In genomic region chr12:26789731-26790644, GRCh38 we compare ENCODE assay signal across 16 cellular contexts. TPM values are rescaled to one million over a fixed set of nuclear protein-coding genes. Genes with fewer than 3 reads are reported as not detected.
DNase-seq lines count a peak whose midpoint lies in the region; ATAC-seq, FAIRE-seq and TF ChIP-seq lines count a peak whose summit lies in the region.
"Had no signal": no experiment of that assay in that cellular context is flagged by ENCODE, and none has a peak within 500 bp of the region (broad histone marks: within the 10 kb centered on the region; RNA-seq: fewer than 3 reads in every experiment).

No MANE protein-coding gene starts in this region.

- intact Hi-C loops in sciatic nerve (cut with DNase I) (no loop called here), ovary (cut with DNase I) (no loop called here), heart left ventricle (cut with DNase I) (no loop called here)

- TF ChIP-seq POLR2A in ovary (IDR thresholded peaks at IDR 0.05) (no peak), heart left ventricle (IDR thresholded peaks at IDR 0.05) (no peak)

- H3K9me3 ChIP-seq in SJSA1 (replicated peaks) (no peaks in the 10 kb centered on the region), fibroblast of lung (ENCODE audit: control insufficient read depth, insufficient read depth, low read depth, low read length) (no peaks in the 10 kb centered on the region), skeletal muscle satellite cell (replicated peaks; ENCODE audit: low read length) (no peaks in the 10 kb centered on the region), ovary (no peaks in the 10 kb centered on the region), heart left ventricle (no peaks in the 10 kb centered on the region)
- H3K9me3 ChIP-seq: gastroesophageal sphincter, left ventricle myocardium inferior, stomach had no signal

- H3K4me2 ChIP-seq in fibroblast of lung (ENCODE audit: extremely low read depth, insufficient read depth, low read length), result peak overlapping the region; percentile 19
- H3K4me2 ChIP-seq in skeletal muscle satellite cell (ENCODE audit: low read length), result peak overlapping the region; percentile 37

- CTCF ChIA-PET in activated CD4-positive, alpha-beta T cell treated with anti-CD3 and anti-CD28 coated beads, Interleukin-2, amount 10 ng/mL, durations not matched to agents 7 days and 5 days (lab: Charles Lee), result no interaction called here

- H3K4me3 ChIP-seq in SJSA1 (no peak overlapping the region), fibroblast of lung (replicated peaks in 1 of 4; ENCODE audit: control extremely low read depth in 1 of 4, insufficient read depth in 1 of 4, low read depth in 3 of 4, low read length in 4 of 4) (no peak overlapping the region), skeletal muscle satellite cell (ENCODE audit: low read length) (no peak overlapping the region), ovary (no peak overlapping the region), heart left ventricle (no peak overlapping the region)
- H3K4me3 ChIP-seq: gastroesophageal sphincter, left ventricle myocardium inferior, stomach had no signal

- H3K36me3 ChIP-seq in SJSA1 (peaks cover 3% of the 10 kb centered on the region; the same call in 1 of the 2 replicates), fibroblast of lung (ENCODE audit: control insufficient read depth, insufficient read depth, low read length) (no peaks in the 10 kb centered on the region), skeletal muscle satellite cell (ENCODE audit: insufficient read depth, low read length) (no peaks in the 10 kb centered on the region), ovary (no peaks in the 10 kb centered on the region), heart left ventricle (no peaks in the 10 kb centered on the region)
- H3K36me3 ChIP-seq: gastroesophageal sphincter, left ventricle myocardium inferior, stomach had no signal

- peaks cover 24% of the 10 kb centered on the region for H3K4me1 Mint-ChIP-seq in activated CD4-positive, alpha-beta T cell treated with anti-CD3 and anti-CD28 coated beads, Interleukin-2, amount 10 ng/mL, durations not matched to agents 7 days and 5 days

- peak; percentile 83 for FAIRE-seq in GM19239 (lab: Jason Lieb, UNC)

- H3K27ac Mint-ChIP-seq in activated CD4-positive, alpha-beta T cell treated with anti-CD3 and anti-CD28 coated beads, Interleukin-2, amount 10 ng/mL, durations not matched to agents 7 days and 5 days, result no peak overlapping the region

- H3K27ac ChIP-seq in SJSA1, result peak overlapping the region; percentile 69
- H3K27ac ChIP-seq in fibroblast of lung (ENCODE audit: insufficient read depth, low read length), result no peak overlapping the region
- no peak overlapping the region for H3K27ac ChIP-seq in ovary
- H3K27ac ChIP-seq in heart left ventricle, result peak overlapping the region in 1 of 12 donors; percentile 25
- H3K27ac ChIP-seq: left ventricle myocardium inferior, stomach had no signal

- no peak for TF ChIP-seq EP300 in ovary (IDR thresholded peaks at IDR 0.05)

- H3K9ac ChIP-seq in fibroblast of lung (ENCODE audit: insufficient read depth, low read length) (no peak overlapping the region), skeletal muscle satellite cell (ENCODE audit: low read depth, low read length) (no peak overlapping the region)

- POLR2A ChIA-PET in activated CD4-positive, alpha-beta T cell treated with anti-CD3 and anti-CD28 coated beads, Interleukin-2, amount 10 ng/mL, durations not matched to agents 7 days and 5 days (lab: Charles Lee), result interaction anchor here (0.6 kb wide), 1 partner anchor 1463 kb away, joined by 3 read pairs; no protein-coding TSS in a partner anchor

- no peaks in the 10 kb centered on the region for H3K27me3 ChIP-seq in SJSA1 (replicated peaks)
- H3K27me3 ChIP-seq in fibroblast of lung (ENCODE audit: control insufficient read depth, insufficient read depth, low read length), result no peaks in the 10 kb centered on the region
- no peaks in the 10 kb centered on the region for H3K27me3 ChIP-seq in skeletal muscle satellite cell (ENCODE audit: control insufficient read depth, insufficient read depth, low read length)
- H3K27me3 ChIP-seq in ovary, result no peaks in the 10 kb centered on the region
- no peaks in the 10 kb centered on the region for H3K27me3 ChIP-seq in heart left ventricle
- H3K27me3 ChIP-seq: gastroesophageal sphincter, stomach had no signal

- ATAC-seq in sciatic nerve (no peak), heart left ventricle (no peak)
- ATAC-seq: gastroesophageal sphincter had no signal

- no peak overlapping the region for H2AFZ ChIP-seq in fibroblast of lung (ENCODE audit: low read length)

- no peaks in the 10 kb centered on the region for H4K20me1 ChIP-seq in fibroblast of lung (ENCODE audit: control insufficient read depth, extremely low read depth, insufficient read depth, low read length)

- WGBS in ovary, 3 donors, result 22 to 25% (median 25%) methylated on average over 2 of the region's 2 CpGs
- WGBS in heart left ventricle, 4 donors, result 42 to 94% (median 83%) methylated on average over 2 of the region's 2 CpGs

- peaks cover 24% of the 10 kb centered on the region for H3K36me3 Mint-ChIP-seq in activated CD4-positive, alpha-beta T cell treated with anti-CD3 and anti-CD28 coated beads, Interleukin-2, amount 10 ng/mL, durations not matched to agents 7 days and 5 days (ENCODE audit: low read depth)

- peaks cover under 1% of the 10 kb centered on the region for H3K9me3 Mint-ChIP-seq in activated CD4-positive, alpha-beta T cell treated with anti-CD3 and anti-CD28 coated beads, Interleukin-2, amount 10 ng/mL, durations not matched to agents 7 days and 5 days

- no peak for TF ChIP-seq CTCF in fibroblast of lung (conservative IDR thresholded peaks at IDR 0.05 in 1 of 2, IDR thresholded peaks at IDR 0.05 in 1 of 2; ENCODE audit: low read depth in 1 of 2, low read length in 2 of 2)
- no peak for TF ChIP-seq CTCF in ovary (IDR thresholded peaks at IDR 0.05)
- TF ChIP-seq CTCF in heart left ventricle (IDR thresholded peaks at IDR 0.05), result no peak

- no peaks in the 10 kb centered on the region for H3K27me3 Mint-ChIP-seq in activated CD4-positive, alpha-beta T cell treated with anti-CD3 and anti-CD28 coated beads, Interleukin-2, amount 10 ng/mL, durations not matched to agents 7 days and 5 days

- no peaks in the 10 kb centered on the region for H3K79me2 ChIP-seq in fibroblast of lung (ENCODE audit: control insufficient read depth, insufficient read depth, low read length)

- peaks cover 58% of the 10 kb centered on the region for H3K4me1 ChIP-seq in SJSA1 (replicated peaks)
- peaks cover 21% of the 10 kb centered on the region for H3K4me1 ChIP-seq in fibroblast of lung (ENCODE audit: control insufficient read depth, extremely low read depth, insufficient read depth, low read length)
- peaks cover 53% of the 10 kb centered on the region for H3K4me1 ChIP-seq in skeletal muscle satellite cell (ENCODE audit: control insufficient read depth, insufficient read depth, low read length)
- H3K4me1 ChIP-seq in ovary (ENCODE audit: insufficient read depth), result no peaks in the 10 kb centered on the region
- H3K4me1 ChIP-seq in heart left ventricle, result peaks cover 0 to 62% (median 13%) of the 10 kb centered on the region in 12 donors

- DNase-seq in GM19239 (ENCODE audit: insufficient read length, low spot score) (no peak), SJSA1 (ENCODE audit: low read depth in 1 of 2, low spot score in 2 of 2) (peak; percentile 61 to 68), fibroblast of lung (ENCODE audit: low read depth in 2 of 2) (peak; percentile 70 to 83), sciatic nerve (ENCODE audit: low spot score) (no peak), ovary (no peak), heart left ventricle (no peak)
- no peak for DNase-seq in activated CD4-positive, alpha-beta T cell treated with anti-CD3 and anti-CD28 coated beads, Interleukin-2, amount 10 ng/mL, durations not matched to agents 7 days and 5 days
- DNase-seq: anterior cingulate cortex; left ventricle myocardium inferior; NCI-H1694 treated with DMSO at 0.1 percent for 48 hours; nucleus accumbens; RPMI8226; stimulated activated CD4-positive, alpha-beta T cell treated with anti-CD3 and anti-CD28 coated beads, Interleukin-4, amount 100 ng/mL, for 1 hour; stomach had no signal

- no peak overlapping the region for H3K4me3 Mint-ChIP-seq in activated CD4-positive, alpha-beta T cell treated with anti-CD3 and anti-CD28 coated beads, Interleukin-2, amount 10 ng/mL, durations not matched to agents 7 days and 5 days

RNA-seq across cellular contexts. Expression of gene ITPR2, which starts 43.0 kb away (rescaled TPM):
- 82.3 and 85.0 TPM in 2 replicates for total RNA-seq in SJSA1 (2014; rRNA removed; shearing (Covaris generic))
- total RNA-seq in fibroblast of lung (13.6 and 24.6 TPM in 2 replicates), sciatic nerve (71.7 TPM), ovary (10 to 100 TPM; 23.7 to 51.1 (median 33.9) TPM), heart left ventricle (10 to 100 TPM in 7 of 9 donors, 1 to 10 TPM in 2; 6.1 to 45.6 (median 14.1) TPM)
- polyA plus RNA-seq in fibroblast of lung (3.6 and 5.1 TPM in 2 replicates), ovary (10 to 100 TPM in 1 of 2 donors, 1 to 10 TPM in 1; 5.9 to 14.2 TPM), heart left ventricle (1 to 10 TPM; 3.4 to 4.0 TPM)
- polyA plus RNA-seq in fibroblast of lung (2012), result 2.9 and 3.4 TPM in 2 replicates
- 5.1 and 5.7 TPM in 2 replicates for polyA minus RNA-seq in fibroblast of lung (ENCODE audit: low replicate concordance)
- 10.1 and 11.8 TPM in 2 replicates for total RNA-seq in skeletal muscle satellite cell (2012; rRNA removed)
- total RNA-seq in activated CD4-positive, alpha-beta T cell treated with anti-CD3 and anti-CD28 coated beads, Interleukin-2, amount 10 ng/mL, durations not matched to agents 7 days and 5 days, result 10 to 100 TPM; 40.3 to 40.5 TPM

Comparison
In these comparisons a context has a peak if more than half of its experiments do, and no peak if none do; other contexts are left out.
1. DNase-seq: peak in SJSA1 (2 of 2) and fibroblast of lung (2 of 2); none in GM19239 (single experiment), sciatic nerve (single experiment), ovary (0 of 5), activated CD4-positive, alpha-beta T cell treated with anti-CD3 and anti-CD28 coated beads, Interleukin-2, amount 10 ng/mL, durations not matched to agents 7 days and 5 days (single experiment) and heart left ventricle (0 of 5).